11 cellular contexts compared by ENCODE assay signal in genomic region chr2:84901593-84902120, GRCh38. TPM values are rescaled to one million over a fixed set of nuclear protein-coding genes. Genes with fewer than 3 reads are reported as not detected.
DNase-seq lines count a peak whose midpoint lies in the region; ATAC-seq and TF ChIP-seq lines count a peak whose summit lies in the region.
"Had no signal": no experiment of that assay in that cellular context is flagged by ENCODE, and none has a peak within 500 bp of the region (broad histone marks: within the 10 kb centered on the region; RNA-seq: fewer than 3 reads in every experiment).

No MANE protein-coding gene starts in this region.

- no peak overlapping the region for H3K4me3 Mint-ChIP-seq in activated naive CD4-positive, alpha-beta T cell treated with anti-CD3 and anti-CD28 coated beads, Interleukin-2, amount 50 U/mL, for 24 hours
- no peak overlapping the region for H3K4me3 Mint-ChIP-seq in activated naive CD4-positive, alpha-beta T cell treated with anti-CD3 and anti-CD28 coated beads for 36 hours
- no peak overlapping the region for H3K4me3 Mint-ChIP-seq in activated CD8-positive, alpha-beta memory T cell treated with anti-CD3 and anti-CD28 coated beads, Interleukin-2, amount 10 ng/mL, durations not matched to agents 7 days and 5 days
- H3K4me3 Mint-ChIP-seq in progenitor cell of endocrine pancreas (ENCODE audit: low read depth): no peak overlapping the region

- CTCF ChIA-PET in activated naive CD4-positive, alpha-beta T cell treated with anti-CD3 and anti-CD28 coated beads for 36 hours (lab: Charles Lee): interaction anchor here (0.9 to 1.4 kb wide), 4 partner anchors 13 to 45 kb away, joined by 3 to 5 read pairs (median 4); no protein-coding TSS in a partner anchor
- CTCF ChIA-PET in activated CD8-positive, alpha-beta memory T cell treated with anti-CD3 and anti-CD28 coated beads, Interleukin-2, amount 10 ng/mL, durations not matched to agents 7 days and 5 days (lab: Charles Lee): interaction anchor here (1.3 to 7.9 kb wide), 2 partner anchors 13 to 23 kb away, joined by 3 to 116 read pairs; no protein-coding TSS in a partner anchor

- intact Hi-C loops in activated naive CD4-positive, alpha-beta T cell treated with anti-CD3 and anti-CD28 coated beads for 36 hours (cut with micrococcal nuclease): no loop called here

- H3K27me3 Mint-ChIP-seq in activated naive CD4-positive, alpha-beta T cell treated with anti-CD3 and anti-CD28 coated beads, Interleukin-2, amount 50 U/mL, for 24 hours: no peaks in the 10 kb centered on the region
- no peaks in the 10 kb centered on the region for H3K27me3 Mint-ChIP-seq in activated naive CD4-positive, alpha-beta T cell treated with anti-CD3 and anti-CD28 coated beads for 36 hours (ENCODE audit: low read depth)
- no peaks in the 10 kb centered on the region for H3K27me3 Mint-ChIP-seq in activated CD8-positive, alpha-beta memory T cell treated with anti-CD3 and anti-CD28 coated beads, Interleukin-2, amount 10 ng/mL, durations not matched to agents 7 days and 5 days
- H3K27me3 Mint-ChIP-seq in progenitor cell of endocrine pancreas: peaks cover 24% of the 10 kb centered on the region

- DNase-seq in activated naive CD4-positive, alpha-beta T cell treated with anti-CD3 and anti-CD28 coated beads for 36 hours: no peak
- peak; percentile 46 for DNase-seq in activated CD8-positive, alpha-beta memory T cell treated with anti-CD3 and anti-CD28 coated beads, Interleukin-2, amount 10 ng/mL, durations not matched to agents 7 days and 5 days
- DNase-seq in fibroblast of pulmonary artery (ENCODE audit: low read depth): peak; percentile 51
- no peak for DNase-seq in stimulated activated naive CD8-positive, alpha-beta T cell treated with anti-CD3 and anti-CD28 coated beads, Interleukin-15, Interleukin-2, amounts not matched to agents 100 U/mL and 50 U/mL, for 24 hours
- no peak for DNase-seq in DMS79 treated with DMSO at 0.1 percent for 48 hours (lab: John Stamatoyannopoulos, UW)
- no peak for DNase-seq in progenitor cell of endocrine pancreas (ENCODE audit: low spot score, unreplicated experiment)
- DNase-seq: NCI-H2171, posterior cingulate gyrus had no signal

- H3K4me3 ChIP-seq in fibroblast of pulmonary artery (replicated peaks; ENCODE audit: low read depth, low read length): no peak overlapping the region

- ATAC-seq in activated CD8-positive, alpha-beta memory T cell treated with anti-CD3 and anti-CD28 coated beads, Interleukin-2, amount 10 ng/mL, durations not matched to agents 7 days and 5 days: no peak
- peak; percentile 14 for ATAC-seq in stimulated activated naive CD8-positive, alpha-beta T cell treated with anti-CD3 and anti-CD28 coated beads, Interleukin-15, Interleukin-2, amounts not matched to agents 100 U/mL and 50 U/mL, for 24 hours
- no peak for ATAC-seq in GM18858 (IDR thresholded peaks at IDR 0.05; ENCODE audit: unreplicated experiment)
- ATAC-seq: SK-N-SH treated with all-trans-retinoic acid at 6 μM for 48 hours had no signal

- H3K4me1 Mint-ChIP-seq in activated naive CD4-positive, alpha-beta T cell treated with anti-CD3 and anti-CD28 coated beads, Interleukin-2, amount 50 U/mL, for 24 hours: peaks cover 67% of the 10 kb centered on the region
- H3K4me1 Mint-ChIP-seq in activated naive CD4-positive, alpha-beta T cell treated with anti-CD3 and anti-CD28 coated beads for 36 hours (ENCODE audit: low read depth): peaks cover 47% of the 10 kb centered on the region
- peaks cover 67% of the 10 kb centered on the region for H3K4me1 Mint-ChIP-seq in activated CD8-positive, alpha-beta memory T cell treated with anti-CD3 and anti-CD28 coated beads, Interleukin-2, amount 10 ng/mL, durations not matched to agents 7 days and 5 days
- peaks cover 3% of the 10 kb centered on the region for H3K4me1 Mint-ChIP-seq in progenitor cell of endocrine pancreas (ENCODE audit: low read depth)

- H3K36me3 Mint-ChIP-seq in activated naive CD4-positive, alpha-beta T cell treated with anti-CD3 and anti-CD28 coated beads, Interleukin-2, amount 50 U/mL, for 24 hours: peaks cover 1% of the 10 kb centered on the region
- peaks cover 8% of the 10 kb centered on the region for H3K36me3 Mint-ChIP-seq in activated naive CD4-positive, alpha-beta T cell treated with anti-CD3 and anti-CD28 coated beads for 36 hours (ENCODE audit: low read depth)
- H3K36me3 Mint-ChIP-seq in activated CD8-positive, alpha-beta memory T cell treated with anti-CD3 and anti-CD28 coated beads, Interleukin-2, amount 10 ng/mL, durations not matched to agents 7 days and 5 days: peaks cover 30% of the 10 kb centered on the region
- H3K36me3 Mint-ChIP-seq in progenitor cell of endocrine pancreas (ENCODE audit: insufficient read depth): peaks cover 6% of the 10 kb centered on the region

- TF ChIP-seq CTCF in fibroblast of pulmonary artery (IDR thresholded peaks at IDR 0.05; ENCODE audit: low read length, missing control alignments): no peak
- TF ChIP-seq CTCF in progenitor cell of endocrine pancreas (IDR thresholded peaks at IDR 0.05; ENCODE audit: unreplicated experiment): no peak

- no peaks in the 10 kb centered on the region for H3K9me3 Mint-ChIP-seq in activated naive CD4-positive, alpha-beta T cell treated with anti-CD3 and anti-CD28 coated beads, Interleukin-2, amount 50 U/mL, for 24 hours
- no peaks in the 10 kb centered on the region for H3K9me3 Mint-ChIP-seq in activated naive CD4-positive, alpha-beta T cell treated with anti-CD3 and anti-CD28 coated beads for 36 hours
- H3K9me3 Mint-ChIP-seq in activated CD8-positive, alpha-beta memory T cell treated with anti-CD3 and anti-CD28 coated beads, Interleukin-2, amount 10 ng/mL, durations not matched to agents 7 days and 5 days (ENCODE audit: low read depth): peaks cover 2% of the 10 kb centered on the region
- H3K9me3 Mint-ChIP-seq in progenitor cell of endocrine pancreas (ENCODE audit: low read depth): no peaks in the 10 kb centered on the region

- peak overlapping the region; percentile 1 for H3K27ac Mint-ChIP-seq in activated naive CD4-positive, alpha-beta T cell treated with anti-CD3 and anti-CD28 coated beads, Interleukin-2, amount 50 U/mL, for 24 hours
- H3K27ac Mint-ChIP-seq in activated naive CD4-positive, alpha-beta T cell treated with anti-CD3 and anti-CD28 coated beads for 36 hours: no peak overlapping the region
- peak overlapping the region; percentile 55 for H3K27ac Mint-ChIP-seq in activated CD8-positive, alpha-beta memory T cell treated with anti-CD3 and anti-CD28 coated beads, Interleukin-2, amount 10 ng/mL, durations not matched to agents 7 days and 5 days
- H3K27ac Mint-ChIP-seq in progenitor cell of endocrine pancreas: no peak overlapping the region

RNA-seq across cellular contexts. Expression of gene TMSB10, which starts 3.8 kb away (rescaled TPM):
- 1,000 to 10,000 TPM; 1,772 to 1,864 TPM for total RNA-seq in activated naive CD4-positive, alpha-beta T cell treated with anti-CD3 and anti-CD28 coated beads for 36 hours
- 1,000 to 10,000 TPM; 3,578 to 3,807 TPM for total RNA-seq in activated CD8-positive, alpha-beta memory T cell treated with anti-CD3 and anti-CD28 coated beads, Interleukin-2, amount 10 ng/mL, durations not matched to agents 7 days and 5 days
- 2,013 and 2,136 TPM in 2 replicates for total RNA-seq in progenitor cell of endocrine pancreas

RNA-seq across cellular contexts. Expression of gene TRABD2A, which starts 20.8 kb away (rescaled TPM):
- 10 to 100 TPM; 40.4 to 41.7 TPM for total RNA-seq in activated naive CD4-positive, alpha-beta T cell treated with anti-CD3 and anti-CD28 coated beads for 36 hours
- total RNA-seq in activated CD8-positive, alpha-beta memory T cell treated with anti-CD3 and anti-CD28 coated beads, Interleukin-2, amount 10 ng/mL, durations not matched to agents 7 days and 5 days: 10 to 100 TPM; 30.2 to 32.4 TPM
- total RNA-seq in progenitor cell of endocrine pancreas: 1.4 and 2.0 TPM in 2 replicates

Comparison
In these comparisons a context has a peak if more than half of its experiments do, and no peak if none do; other contexts are left out.
1. H3K27ac Mint-ChIP-seq: peak in activated naive CD4-positive, alpha-beta T cell treated with anti-CD3 and anti-CD28 coated beads, Interleukin-2, amount 50 U/mL, for 24 hours (single experiment) and activated CD8-positive, alpha-beta memory T cell treated with anti-CD3 and anti-CD28 coated beads, Interleukin-2, amount 10 ng/mL, durations not matched to agents 7 days and 5 days (single experiment); none in activated naive CD4-positive, alpha-beta T cell treated with anti-CD3 and anti-CD28 coated beads for 36 hours (single experiment) and progenitor cell of endocrine pancreas (single experiment).
2. DNase-seq: peak in activated CD8-positive, alpha-beta memory T cell treated with anti-CD3 and anti-CD28 coated beads, Interleukin-2, amount 10 ng/mL, durations not matched to agents 7 days and 5 days (single experiment) and fibroblast of pulmonary artery (single experiment); none in activated naive CD4-positive, alpha-beta T cell treated with anti-CD3 and anti-CD28 coated beads for 36 hours (single experiment), stimulated activated naive CD8-positive, alpha-beta T cell treated with anti-CD3 and anti-CD28 coated beads, Interleukin-15, Interleukin-2, amounts not matched to agents 100 U/mL and 50 U/mL, for 24 hours (single experiment), DMS79 treated with DMSO at 0.1 percent for 48 hours (single experiment) and progenitor cell of endocrine pancreas (single experiment).
3. RNA of gene TRABD2A, which starts 20.8 kb away (total RNA-seq): 40.4 to 41.7 TPM in activated naive CD4-positive, alpha-beta T cell treated with anti-CD3 and anti-CD28 coated beads for 36 hours and 30.2 to 32.4 TPM in activated CD8-positive, alpha-beta memory T cell treated with anti-CD3 and anti-CD28 coated beads, Interleukin-2, amount 10 ng/mL, durations not matched to agents 7 days and 5 days; 1.4 to 2.0 TPM in progenitor cell of endocrine pancreas; every median in the first group is over 10 times any median in the second.